1 cellular context compared by ENCODE assay signal in the genomic region with DNA sequence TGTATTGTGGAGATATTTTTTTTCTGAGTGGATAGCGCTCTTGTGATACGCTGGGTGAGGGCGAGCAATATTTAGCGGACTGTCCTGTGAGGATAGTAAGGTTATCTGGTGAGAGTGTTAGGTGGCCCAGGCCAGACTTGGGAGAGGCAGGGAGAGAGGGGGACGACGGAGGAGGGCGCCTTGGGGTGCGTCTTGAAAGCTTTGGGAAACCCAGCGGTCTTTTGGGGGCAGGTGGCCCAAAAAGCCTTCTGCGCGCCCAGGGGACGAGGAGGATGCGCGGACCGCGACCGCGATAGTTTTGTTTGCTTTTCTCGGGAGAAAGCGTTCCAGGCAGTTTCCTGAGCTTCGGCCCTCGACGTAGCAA.
TF ChIP-seq lines count a peak whose summit lies in the region.

No MANE protein-coding gene starts in this region.

TF ChIP-seq in GM12878, 131 proteins besides CTCF, POLR2A, EP300 and RAD21 (continued from another document):
- TF ChIP-seq, protein P1, sequence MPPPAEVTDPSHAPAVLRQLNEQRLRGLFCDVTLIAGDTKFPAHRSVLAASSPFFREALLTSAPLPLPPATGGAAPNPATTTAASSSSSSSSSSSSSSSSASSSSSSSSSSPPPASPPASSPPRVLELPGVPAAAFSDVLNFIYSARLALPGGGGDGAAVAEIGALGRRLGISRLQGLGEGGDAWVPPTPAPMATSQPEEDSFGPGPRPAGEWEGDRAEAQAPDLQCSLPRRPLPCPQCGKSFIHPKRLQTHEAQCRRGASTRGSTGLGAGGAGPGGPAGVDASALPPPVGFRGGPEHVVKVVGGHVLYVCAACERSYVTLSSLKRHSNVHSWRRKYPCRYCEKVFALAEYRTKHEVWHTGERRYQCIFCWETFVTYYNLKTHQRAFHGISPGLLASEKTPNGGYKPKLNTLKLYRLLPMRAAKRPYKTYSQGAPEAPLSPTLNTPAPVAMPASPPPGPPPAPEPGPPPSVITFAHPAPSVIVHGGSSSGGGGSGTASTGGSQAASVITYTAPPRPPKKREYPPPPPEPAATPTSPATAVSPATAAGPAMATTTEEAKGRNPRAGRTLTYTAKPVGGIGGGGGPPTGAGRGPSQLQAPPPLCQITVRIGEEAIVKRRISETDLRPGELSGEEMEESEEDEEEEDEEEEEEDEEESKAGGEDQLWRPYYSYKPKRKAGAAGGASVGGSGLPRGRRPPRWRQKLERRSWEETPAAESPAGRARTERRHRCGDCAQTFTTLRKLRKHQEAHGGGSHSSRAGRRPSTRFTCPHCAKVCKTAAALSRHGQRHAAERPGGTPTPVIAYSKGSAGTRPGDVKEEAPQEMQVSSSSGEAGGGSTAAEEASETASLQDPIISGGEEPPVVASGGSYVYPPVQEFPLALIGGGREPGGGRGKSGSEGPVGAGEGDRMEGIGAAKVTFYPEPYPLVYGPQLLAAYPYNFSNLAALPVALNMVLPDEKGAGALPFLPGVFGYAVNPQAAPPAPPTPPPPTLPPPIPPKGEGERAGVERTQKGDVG (CRISPR knock-in tag; IDR thresholded peaks at IDR 0.05): no peak
- no peak for TF ChIP-seq CREB1 (IDR thresholded peaks at IDR 0.05; ENCODE audit: low read depth)
- TF ChIP-seq STAT1 (conservative IDR thresholded peaks at IDR 0.05): no peak
- no peak for TF ChIP-seq KLF5 (IDR thresholded peaks at IDR 0.05; ENCODE audit: partially characterized antibody)
- TF ChIP-seq, protein P2, sequence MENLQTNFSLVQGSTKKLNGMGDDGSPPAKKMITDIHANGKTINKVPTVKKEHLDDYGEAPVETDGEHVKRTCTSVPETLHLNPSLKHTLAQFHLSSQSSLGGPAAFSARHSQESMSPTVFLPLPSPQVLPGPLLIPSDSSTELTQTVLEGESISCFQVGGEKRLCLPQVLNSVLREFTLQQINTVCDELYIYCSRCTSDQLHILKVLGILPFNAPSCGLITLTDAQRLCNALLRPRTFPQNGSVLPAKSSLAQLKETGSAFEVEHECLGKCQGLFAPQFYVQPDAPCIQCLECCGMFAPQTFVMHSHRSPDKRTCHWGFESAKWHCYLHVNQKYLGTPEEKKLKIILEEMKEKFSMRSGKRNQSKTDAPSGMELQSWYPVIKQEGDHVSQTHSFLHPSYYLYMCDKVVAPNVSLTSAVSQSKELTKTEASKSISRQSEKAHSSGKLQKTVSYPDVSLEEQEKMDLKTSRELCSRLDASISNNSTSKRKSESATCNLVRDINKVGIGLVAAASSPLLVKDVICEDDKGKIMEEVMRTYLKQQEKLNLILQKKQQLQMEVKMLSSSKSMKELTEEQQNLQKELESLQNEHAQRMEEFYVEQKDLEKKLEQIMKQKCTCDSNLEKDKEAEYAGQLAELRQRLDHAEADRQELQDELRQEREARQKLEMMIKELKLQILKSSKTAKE (IDR thresholded peaks at IDR 0.05; ENCODE audit: low read depth, poor library complexity, severe bottlenecking): no peak
- 0 out of 2 replicates have a peak, but pooled peaks have one; percentile 17 for TF ChIP-seq MTA2 (IDR thresholded peaks at IDR 0.05; ENCODE audit: low read depth)
- TF ChIP-seq, protein P3, sequence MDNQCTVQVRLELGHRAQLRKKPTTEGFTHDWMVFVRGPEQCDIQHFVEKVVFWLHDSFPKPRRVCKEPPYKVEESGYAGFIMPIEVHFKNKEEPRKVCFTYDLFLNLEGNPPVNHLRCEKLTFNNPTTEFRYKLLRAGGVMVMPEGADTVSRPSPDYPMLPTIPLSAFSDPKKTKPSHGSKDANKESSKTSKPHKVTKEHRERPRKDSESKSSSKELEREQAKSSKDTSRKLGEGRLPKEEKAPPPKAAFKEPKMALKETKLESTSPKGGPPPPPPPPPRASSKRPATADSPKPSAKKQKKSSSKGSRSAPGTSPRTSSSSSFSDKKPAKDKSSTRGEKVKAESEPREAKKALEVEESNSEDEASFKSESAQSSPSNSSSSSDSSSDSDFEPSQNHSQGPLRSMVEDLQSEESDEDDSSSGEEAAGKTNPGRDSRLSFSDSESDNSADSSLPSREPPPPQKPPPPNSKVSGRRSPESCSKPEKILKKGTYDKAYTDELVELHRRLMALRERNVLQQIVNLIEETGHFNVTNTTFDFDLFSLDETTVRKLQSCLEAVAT (IDR thresholded peaks at IDR 0.05): 0 out of 2 replicates have a peak, but pooled peaks have one; percentile 16
- TF ChIP-seq ASH2L (IDR thresholded peaks at IDR 0.05; ENCODE audit: borderline replicate concordance, low read depth): no peak
- TF ChIP-seq ZNF207 (IDR thresholded peaks at IDR 0.05; ENCODE audit: borderline replicate concordance): no peak
- no peak for TF ChIP-seq DPF2 (IDR thresholded peaks at IDR 0.05)
